ENCODE assay signal across 10 cellular contexts in the genomic region with DNA sequence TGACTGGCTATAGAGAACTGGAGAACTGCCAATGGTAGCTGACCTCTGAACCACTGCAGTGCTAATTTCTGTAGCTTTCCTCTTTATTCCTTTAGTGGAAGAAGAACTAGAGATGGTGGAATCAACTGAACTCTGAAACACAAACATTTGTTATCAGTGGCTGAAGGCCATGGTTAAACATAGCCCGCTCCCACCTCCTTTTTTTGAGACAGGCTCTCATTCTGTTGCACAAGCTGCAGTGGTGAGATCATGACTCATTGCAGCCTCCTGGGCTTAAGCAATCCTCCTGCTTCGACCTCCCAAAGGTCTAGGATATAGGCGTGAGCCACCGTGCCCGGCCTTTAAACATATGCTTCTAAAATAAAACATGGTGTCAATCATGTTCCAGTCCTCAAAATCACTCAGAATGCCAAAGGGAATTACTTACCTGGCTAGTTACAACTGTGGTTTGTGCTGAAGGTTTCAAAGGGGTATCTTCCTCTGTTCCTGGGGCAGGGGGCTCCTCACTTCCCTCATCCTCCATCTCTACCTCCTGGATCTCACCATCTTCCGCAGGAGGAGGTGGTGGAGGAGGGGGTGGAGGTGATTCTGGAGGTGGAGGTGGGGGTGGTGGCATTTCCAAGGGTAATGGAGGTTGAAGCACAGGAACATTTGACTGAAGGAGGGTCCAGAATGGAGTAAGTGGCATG. TPM values are rescaled to one million over a fixed set of nuclear protein-coding genes. Genes with fewer than 3 reads are reported as not detected.
DNase-seq lines count a peak whose midpoint lies in the region; ATAC-seq and TF ChIP-seq lines count a peak whose summit lies in the region.
"Had no signal": no experiment of that assay in that cellular context is flagged by ENCODE, and none has a peak within 500 bp of the region (broad histone marks: within the 10 kb centered on the region; RNA-seq: fewer than 3 reads in every experiment).

No MANE protein-coding gene starts in this region.

- DNase-seq in H4 (ENCODE audit: low spot score): peak; percentile 26
- DNase-seq in Peyer's patch: peak in 2 of 3 donors; percentile 52 to 72
- peak; percentile 95 for DNase-seq in fibroblast of villous mesenchyme (ENCODE audit: low read depth)
- peak; percentile 38 for DNase-seq in renal cortical epithelial cell (ENCODE audit: low read depth)
- no peak for DNase-seq in NCI-H1105 (lab: John Stamatoyannopoulos, UW)
- DNase-seq: activated CD4-positive, alpha-beta T cell treated with anti-CD3 and anti-CD28 coated beads for 1 hour; NCI-H2081 had no signal

- ATAC-seq in HG02642 (IDR thresholded peaks at IDR 0.05; ENCODE audit: poor library complexity, unreplicated experiment) (no peak), GM21423 (IDR thresholded peaks at IDR 0.05; ENCODE audit: unreplicated experiment) (no peak), GM19395 (IDR thresholded peaks at IDR 0.05; ENCODE audit: unreplicated experiment) (no peak)

- no peak for TF ChIP-seq POLR2A in Peyer's patch (IDR thresholded peaks at IDR 0.05)

- H3K4me3 ChIP-seq in Peyer's patch (no peak overlapping the region), fibroblast of villous mesenchyme (ENCODE audit: low read depth, low read length) (no peak overlapping the region)

- no peaks in the 10 kb centered on the region for H3K27me3 ChIP-seq in Peyer's patch

- H3K4me1 ChIP-seq in Peyer's patch: peaks cover 0 to 4% (median 0%) of the 10 kb centered on the region in 4 donors

- H3K36me3 ChIP-seq in Peyer's patch: peaks cover 0 to 95% (median 4%) of the 10 kb centered on the region in 3 donors

- peak overlapping the region in 2 of 4 donors; percentile 65 to 84 for H3K27ac ChIP-seq in Peyer's patch

- TF ChIP-seq CTCF in Peyer's patch (IDR thresholded peaks at IDR 0.05): no peak
- no peak for TF ChIP-seq CTCF in fibroblast of villous mesenchyme (IDR thresholded peaks at IDR 0.05; ENCODE audit: insufficient read depth, low read depth, low read length)

- H3K9me3 ChIP-seq in Peyer's patch: no peaks in the 10 kb centered on the region

RNA-seq across cellular contexts. Expression of a gene that starts 9.0 kb away (rescaled TPM):
- 0.12 TPM in 2 replicates for total RNA-seq in H4 (2014; rRNA removed; shearing (Covaris generic))
- total RNA-seq in Peyer's patch (10 to 100 TPM in 1 of 4 donors, 1 to 10 TPM in 3; 1.7 to 17.4 (median 4.4) TPM), fibroblast of villous mesenchyme (0.64 and 1.3 TPM in 2 replicates), renal cortical epithelial cell (0.17 and 2.1 TPM in 2 replicates)

RNA-seq across cellular contexts. Expression of a gene that starts 43.0 kb away (rescaled TPM):
- total RNA-seq in H4 (2014; rRNA removed; shearing (Covaris generic)): 13.1 and 17.6 TPM in 2 replicates
- total RNA-seq in Peyer's patch (100 to 1,000 TPM; 130 to 691 (median 255) TPM), fibroblast of villous mesenchyme (107 and 120 TPM in 2 replicates), renal cortical epithelial cell (35.8 and 50.6 TPM in 2 replicates)
